Comparison of ENCODE assay signal across 8 cellular contexts in genomic region chr15:39580630-39581500, GRCh38. TPM values are rescaled to one million over a fixed set of nuclear protein-coding genes. Genes with fewer than 3 reads are reported as not detected.
DNase-seq lines count a peak whose midpoint lies in the region; ATAC-seq and TF ChIP-seq lines count a peak whose summit lies in the region.

Gene THBS1 (plus strand): TSS chr15:39581079. CDS start chr15:39581858, 779 bp downstream.

- peak; percentile 95 for DNase-seq in AG04450 (ENCODE audit: low read depth, low spot score)
- DNase-seq in NCI-H526 (lab: John Stamatoyannopoulos, UW) = peak; percentile 27 to 78
- peak; percentile 80 for DNase-seq in activated effector memory CD4-positive, alpha-beta T cell treated with anti-CD3 and anti-CD28 coated beads, Interleukin-2, amount 50 U/mL, for 16 hours
- DNase-seq in fibroblast of villous mesenchyme (ENCODE audit: low read depth) = peak; percentile 94
- peak; percentile 95 for DNase-seq in neural progenitor cell (ENCODE audit: low spot score)
- peak; percentile 76 to 95 for DNase-seq in upper lobe of left lung

- no peaks in the 10 kb centered on the region for H4K20me1 ChIP-seq in neural progenitor cell (ENCODE audit: low read depth)

- H3K79me2 ChIP-seq in neural progenitor cell (ENCODE audit: low read depth) = peaks cover 8% of the 10 kb centered on the region

- H3K27ac ChIP-seq in AG04450 (ENCODE audit: low read depth, low read length) (peak within 1 kb of the TSS; percentile 99), neural progenitor cell (no peak within 1 kb of the TSS), upper lobe of left lung (peak within 1 kb of the TSS; percentile 79 to 91 (median 88))

- TF ChIP-seq POLR2A in upper lobe of left lung (IDR thresholded peaks at IDR 0.05) = peak; percentile 63 to 90 (median 80)

- H3K36me3 ChIP-seq in neural progenitor cell (no peaks in the 10 kb centered on the region), upper lobe of left lung (peaks cover 0 to 39% (median 12%) of the 10 kb centered on the region in 4 donors)

- ATAC-seq in GM19467 (IDR thresholded peaks at IDR 0.05; ENCODE audit: unreplicated experiment) (peak; percentile 14), upper lobe of left lung (ENCODE audit: low FRiP score in 2 of 2) (peak; percentile 82 to 86), HG03280 (IDR thresholded peaks at IDR 0.05; ENCODE audit: unreplicated experiment) (no peak)

- peak within 1 kb of the TSS; percentile 84 for H3K4me2 ChIP-seq in neural progenitor cell

- CTCF ChIA-PET in AG04450 (lab: Charles Lee) = interaction anchor here (0.5 to 2.1 kb wide), 20 partner anchors 114 to 879 kb away, joined by 3 to 15 read pairs (median 4); no protein-coding TSS in a partner anchor

- peak in 1 of 4 donors; percentile 13 for TF ChIP-seq EP300 in upper lobe of left lung (IDR thresholded peaks at IDR 0.05)

- H3K4me1 Mint-ChIP-seq in neural progenitor cell = peaks cover 39% of the 10 kb centered on the region

- peak within 1 kb of the TSS; percentile 94 for H3K27ac Mint-ChIP-seq in neural progenitor cell

- 1% methylated on average over 18 to 34 of the region's 71 CpGs for WGBS in upper lobe of left lung, 2 donors

- peaks cover 6% of the 10 kb centered on the region for H3K27me3 Mint-ChIP-seq in neural progenitor cell (ENCODE audit: insufficient read depth, low read depth)

- peak within 1 kb of the TSS; percentile 91 for H2AFZ ChIP-seq in neural progenitor cell (replicated peaks)

- H3K4me3 Mint-ChIP-seq in neural progenitor cell = peak within 1 kb of the TSS; percentile 90

- H3K4me3 ChIP-seq in AG04450 (ENCODE audit: low read depth, low read length) = peak within 1 kb of the TSS; percentile 99
- H3K4me3 ChIP-seq in fibroblast of villous mesenchyme (ENCODE audit: low read depth, low read length) = peak within 1 kb of the TSS; percentile 80
- peak within 1 kb of the TSS; percentile 76 for H3K4me3 ChIP-seq in neural progenitor cell
- H3K4me3 ChIP-seq in upper lobe of left lung = peak within 1 kb of the TSS; percentile 27 to 61 (median 46)

- no peaks in the 10 kb centered on the region for H3K27me3 ChIP-seq in AG04450 (ENCODE audit: control insufficient read depth, insufficient read depth, low read length)
- H3K27me3 ChIP-seq in neural progenitor cell = peaks cover 12% of the 10 kb centered on the region
- no peaks in the 10 kb centered on the region for H3K27me3 ChIP-seq in upper lobe of left lung

- H3K9ac ChIP-seq in neural progenitor cell = no peak within 1 kb of the TSS

- H3K9me3 ChIP-seq in AG04450 (ENCODE audit: control insufficient read depth, insufficient read depth, low read length) (no peaks in the 10 kb centered on the region), neural progenitor cell (ENCODE audit: low read depth) (no peaks in the 10 kb centered on the region), upper lobe of left lung (no peaks in the 10 kb centered on the region)

- POLR2A ChIA-PET in AG04450 (lab: Yijun Ruan, JAX) = interaction anchor here (0.6 to 3.9 kb wide), 65 partner anchors 10 to 866 kb away, joined by 3 to 86 read pairs (median 5); partner anchors contain the start of gene FSIP1

- H3K36me3 Mint-ChIP-seq in neural progenitor cell = peaks cover 18% of the 10 kb centered on the region

- H3K9me3 Mint-ChIP-seq in neural progenitor cell = peaks cover 3% of the 10 kb centered on the region

- peaks cover 19% of the 10 kb centered on the region for H3K4me1 ChIP-seq in neural progenitor cell
- H3K4me1 ChIP-seq in upper lobe of left lung = peaks cover 7 to 33% (median 28%) of the 10 kb centered on the region in 4 donors

- TF ChIP-seq CTCF in AG04450 (IDR thresholded peaks at IDR 0.05; ENCODE audit: low read depth, low read length) = 0 out of 2 replicates have a peak, but pooled peaks have one; percentile 3
- TF ChIP-seq CTCF in fibroblast of villous mesenchyme (IDR thresholded peaks at IDR 0.05; ENCODE audit: insufficient read depth, low read depth, low read length) = no peak
- TF ChIP-seq CTCF in neural progenitor cell (IDR thresholded peaks at IDR 0.05) = no peak
- TF ChIP-seq CTCF in upper lobe of left lung (IDR thresholded peaks at IDR 0.05) = no peak

- no peaks in the 10 kb centered on the region for H3F3A ChIP-seq in neural progenitor cell (ENCODE audit: low read depth)

RNA-seq across cellular contexts. Expression of gene THBS1, which starts in this region (rescaled TPM):
- 686 and 1,024 TPM in 2 replicates for polyA plus RNA-seq in AG04450 (2011; rRNA removed)
- 4,780 and 6,626 TPM in 2 replicates for polyA minus RNA-seq in AG04450 (2011; rRNA and poly(A)+ RNA removed)
- total RNA-seq in fibroblast of villous mesenchyme (7,420 and 8,241 TPM in 2 replicates), neural progenitor cell (ENCODE audit: low replicate concordance) (14.6 and 17.6 TPM in 2 replicates), upper lobe of left lung (100 to 1,000 TPM; 405 to 497 (median 457) TPM)

Comparison
In these comparisons a context has a peak if more than half of its experiments do, and no peak if none do; other contexts are left out.
1. RNA of gene THBS1 (total RNA-seq): 7,420 to 8,241 TPM in fibroblast of villous mesenchyme and 405 to 497 TPM in upper lobe of left lung; 14.6 to 17.6 TPM in neural progenitor cell; every median in the first group is over 10 times any median in the second.
2. RNA of gene THBS1 (total RNA-seq): 7,420 to 8,241 TPM in fibroblast of villous mesenchyme; 405 to 497 TPM in upper lobe of left lung; every median in the first group is over 10 times any median in the second.
3. H3K4me3 ChIP-seq: peak in every context shown above with its lines; median percentile 99 in AG04450; 80 in fibroblast of villous mesenchyme; 76 in neural progenitor cell; 46 in upper lobe of left lung.
4. Peak in every context shown above with its lines, with median percentiles within 50 percentile points of each other: DNase-seq.